Comparison of ENCODE assay signal across 12 cellular contexts in the genomic region with DNA sequence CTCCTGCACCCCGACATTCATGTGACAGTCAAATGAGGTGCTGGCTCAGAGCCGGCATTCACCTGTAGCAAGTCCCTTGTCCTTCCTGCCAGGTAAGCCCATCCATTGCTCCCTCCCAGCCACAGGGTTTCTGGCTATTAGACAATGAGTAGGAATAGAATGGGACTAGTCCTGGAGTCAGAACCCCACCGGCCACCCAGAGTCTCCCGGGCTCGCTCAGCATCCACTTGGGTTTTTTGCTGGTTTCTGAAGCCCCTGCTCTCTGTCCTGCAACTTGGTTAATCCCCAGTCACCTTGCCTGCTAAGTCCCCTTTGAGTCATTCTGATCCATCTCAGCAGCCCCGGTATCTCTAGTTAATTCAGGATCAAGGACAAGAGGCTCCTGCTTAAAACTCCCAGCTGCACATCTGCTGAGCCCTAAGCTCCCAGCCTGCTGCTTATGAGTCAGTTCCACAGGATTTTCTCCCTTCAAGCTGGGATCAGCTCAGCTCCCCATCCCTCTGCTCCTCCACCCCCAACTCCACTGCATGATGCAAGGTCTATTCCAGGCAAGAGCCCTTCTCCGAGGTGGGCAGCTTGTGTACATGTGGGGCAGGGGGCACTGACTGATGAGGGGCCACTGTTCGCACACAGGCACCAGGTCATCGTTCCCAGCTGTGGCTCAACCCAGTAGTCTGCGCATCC. TPM values are rescaled to one million over a fixed set of nuclear protein-coding genes. Genes with fewer than 3 reads are reported as not detected.
DNase-seq lines count a peak whose midpoint lies in the region; ATAC-seq and TF ChIP-seq lines count a peak whose summit lies in the region.
"Had no signal": no experiment of that assay in that cellular context is flagged by ENCODE, and none has a peak within 500 bp of the region (broad histone marks: within the 10 kb centered on the region; RNA-seq: fewer than 3 reads in every experiment).

No MANE protein-coding gene starts in this region.

- no peaks in the 10 kb centered on the region for H3K79me2 ChIP-seq in fibroblast of lung (ENCODE audit: control insufficient read depth, insufficient read depth, low read length)

- peak overlapping the region; percentile 20 for H3K9ac ChIP-seq in fibroblast of lung (ENCODE audit: insufficient read depth, low read length)

- no peak for TF ChIP-seq CTCF in fibroblast of lung (conservative IDR thresholded peaks at IDR 0.05 in 1 of 2, IDR thresholded peaks at IDR 0.05 in 1 of 2; ENCODE audit: low read depth in 1 of 2, low read length in 2 of 2)

- H3K9me3 ChIP-seq in SJSA1 (replicated peaks) (0 out of 2 replicates have a peak, but pooled peaks cover 4% of the 10 kb centered on the region), fibroblast of lung (ENCODE audit: control insufficient read depth, insufficient read depth, low read depth, low read length) (no peaks in the 10 kb centered on the region)

- H3K36me3 ChIP-seq in SJSA1 = peaks cover 83% of the 10 kb centered on the region
- H3K36me3 ChIP-seq in fibroblast of lung (ENCODE audit: control insufficient read depth, insufficient read depth, low read length) = peaks cover 25% of the 10 kb centered on the region
- H3K36me3 ChIP-seq: cardiac muscle cell had no signal

- H3K27ac ChIP-seq in SJSA1 (peak overlapping the region; percentile 11; the same call in 1 of the 2 replicates), fibroblast of lung (ENCODE audit: insufficient read depth, low read length) (peak overlapping the region; percentile 88)
- H3K27ac ChIP-seq: cardiac muscle cell had no signal

- H3K4me1 ChIP-seq in SJSA1 (replicated peaks) = peaks cover 56% of the 10 kb centered on the region
- peaks cover 51% of the 10 kb centered on the region for H3K4me1 ChIP-seq in fibroblast of lung (ENCODE audit: control insufficient read depth, extremely low read depth, insufficient read depth, low read length)

- DNase-seq in GM03348 (ENCODE audit: low spot score) = peak; percentile 87
- no peak for DNase-seq in SJSA1 (ENCODE audit: low read depth in 1 of 2, low spot score in 2 of 2)
- DNase-seq in fibroblast of lung (ENCODE audit: low read depth in 2 of 2) = peak; percentile 94
- DNase-seq in skeletal muscle cell (ENCODE audit: low read depth) = peak; percentile 79
- DNase-seq in cerebellum (ENCODE audit: low spot score) = no peak
- no peak for DNase-seq in NCI-H1436 (lab: John Stamatoyannopoulos, UW)
- DNase-seq: activated CD4-positive, alpha-beta T cell treated with anti-CD3 and anti-CD28 coated beads, Interleukin-2, amount 50 U/mL, for 4 hours; left cardiac atrium; NK-92 treated with Interleukin-12 subunit alpha and Interleukin-12 subunit beta, amount 100 ng/mL, for 24 hours had no signal

- H3K27me3 ChIP-seq in SJSA1 (replicated peaks) (no peaks in the 10 kb centered on the region), fibroblast of lung (ENCODE audit: control insufficient read depth, insufficient read depth, low read length) (no peaks in the 10 kb centered on the region)
- H3K27me3 ChIP-seq: cardiac muscle cell had no signal

- H2AFZ ChIP-seq in fibroblast of lung (ENCODE audit: low read length) = no peak overlapping the region

- H3K4me3 ChIP-seq in SJSA1 (no peak overlapping the region), fibroblast of lung (replicated peaks in 1 of 4; ENCODE audit: control extremely low read depth in 1 of 4, insufficient read depth in 1 of 4, low read depth in 3 of 4, low read length in 4 of 4) (no peak overlapping the region), skeletal muscle cell (ENCODE audit: low read depth, low read length) (no peak overlapping the region)
- H3K4me3 ChIP-seq: cardiac muscle cell had no signal

- ATAC-seq in HG02623 (IDR thresholded peaks at IDR 0.05; ENCODE audit: unreplicated experiment) (no peak), GM21576 (IDR thresholded peaks at IDR 0.05; ENCODE audit: unreplicated experiment) (no peak)

- H4K20me1 ChIP-seq in fibroblast of lung (ENCODE audit: control insufficient read depth, extremely low read depth, insufficient read depth, low read length) = no peaks in the 10 kb centered on the region

- H3K4me2 ChIP-seq in fibroblast of lung (ENCODE audit: extremely low read depth, insufficient read depth, low read length) = peak overlapping the region; percentile 15

RNA-seq across cellular contexts. Expression of a gene that starts 19.9 kb away (rescaled TPM):
- 59.2 and 83.4 TPM in 2 replicates for total RNA-seq in SJSA1 (2014; rRNA removed; shearing (Covaris generic))
- 18.5 and 27.9 TPM in 2 replicates for total RNA-seq in fibroblast of lung
- 40.0 and 57.6 TPM in 2 replicates for polyA plus RNA-seq in fibroblast of lung
- 43.7 and 57.2 TPM in 2 replicates for polyA plus RNA-seq in fibroblast of lung (2012)
- 23.0 and 43.6 TPM in 2 replicates for polyA minus RNA-seq in fibroblast of lung (ENCODE audit: low replicate concordance)
- total RNA-seq in cerebellum = 17.1 TPM

Comparison
In these comparisons a context has a peak if more than half of its experiments do, and no peak if none do; other contexts are left out.
1. DNase-seq: peak in GM03348 (single experiment), fibroblast of lung (2 of 2) and skeletal muscle cell (single experiment); none in SJSA1 (0 of 2), cerebellum (single experiment) and NCI-H1436 (single experiment).